ENCODE assay signal across 8 cellular contexts in genomic region chrX:47146121-47146935, GRCh38. TPM values are rescaled to one million over a fixed set of nuclear protein-coding genes. Genes with fewer than 3 reads are reported as not detected.
A peak's percentile ranks its signal among the peaks of the same experiment; 100 is the strongest.
DNase-seq lines count a peak whose midpoint lies in the region; ATAC-seq, FAIRE-seq and TF ChIP-seq lines count a peak whose summit lies in the region.

No MANE protein-coding gene starts in this region.

- no peaks in the 10 kb centered on the region for H3K27me3 ChIP-seq in HL-60 (ENCODE audit: insufficient read depth, poor library complexity, severe bottlenecking)
- H3K27me3 ChIP-seq in ascending aorta = no peaks in the 10 kb centered on the region
- H3K27me3 ChIP-seq in lower lobe of right lung (ENCODE audit: low read depth) = no peaks in the 10 kb centered on the region
- no peaks in the 10 kb centered on the region for H3K27me3 ChIP-seq in upper lobe of right lung

- no peak for TF ChIP-seq CTCF in AG04449 (IDR thresholded peaks at IDR 0.05; ENCODE audit: insufficient read depth, low read length, missing control alignments)
- TF ChIP-seq CTCF in HL-60 (IDR thresholded peaks at IDR 0.05; ENCODE audit: insufficient read depth, low read length) = no peak
- no peak for TF ChIP-seq CTCF in ascending aorta (IDR thresholded peaks at IDR 0.05)
- TF ChIP-seq CTCF in lower lobe of right lung (IDR thresholded peaks at IDR 0.05) = no peak
- no peak for TF ChIP-seq CTCF in upper lobe of right lung (IDR thresholded peaks at IDR 0.05)

- DNase-seq in AG04449 (ENCODE audit: low read depth, low spot score) (no peak), HL-60 (ENCODE audit: low read depth in 1 of 2, low spot score in 1 of 2) (no peak), ascending aorta (ENCODE audit: low spot score in 2 of 2) (no peak), lower lobe of right lung (no peak), upper lobe of right lung (no peak), RCC 7860 (ENCODE audit: low spot score) (no peak)
- DNase-seq in activated CD4-positive, CD25-positive, alpha-beta regulatory T cell (lab: John Stamatoyannopoulos, UW) = no peak

- ATAC-seq in lower lobe of right lung (no peak), upper lobe of right lung (no peak), HG02798 (IDR thresholded peaks at IDR 0.05; ENCODE audit: poor library complexity, unreplicated experiment) (no peak)

- H3K4me3 ChIP-seq in AG04449 (ENCODE audit: low read depth, low read length) = peak overlapping the region; percentile 80
- H3K4me3 ChIP-seq in HL-60 (replicated peaks; ENCODE audit: insufficient read depth, low read length) = peak overlapping the region; percentile 73
- peak overlapping the region; percentile 64 to 66 for H3K4me3 ChIP-seq in ascending aorta
- H3K4me3 ChIP-seq in lower lobe of right lung = peak overlapping the region; percentile 56
- H3K4me3 ChIP-seq in upper lobe of right lung = peak overlapping the region; percentile 59

- POLR2A ChIA-PET in AG04449 (lab: Yijun Ruan, JAX) = no interaction called here

- CTCF ChIA-PET in AG04449 (lab: Yijun Ruan, JAX) = no interaction called here

- H3K36me3 ChIP-seq in ascending aorta (no peaks in the 10 kb centered on the region), lower lobe of right lung (peaks cover 25% of the 10 kb centered on the region), upper lobe of right lung (peaks cover 6% of the 10 kb centered on the region)

- H3K4me1 ChIP-seq in ascending aorta = no peaks in the 10 kb centered on the region
- peaks cover 7% of the 10 kb centered on the region for H3K4me1 ChIP-seq in lower lobe of right lung
- peaks cover 7% of the 10 kb centered on the region for H3K4me1 ChIP-seq in upper lobe of right lung

- H3K27ac ChIP-seq in HL-60 (replicated peaks) = peak overlapping the region; percentile 24
- peak overlapping the region; percentile 44 to 59 for H3K27ac ChIP-seq in ascending aorta
- no peak overlapping the region for H3K27ac ChIP-seq in lower lobe of right lung
- H3K27ac ChIP-seq in upper lobe of right lung = peak overlapping the region; percentile 17

- H3K9me3 ChIP-seq in ascending aorta (no peaks in the 10 kb centered on the region), lower lobe of right lung (no peaks in the 10 kb centered on the region), upper lobe of right lung (no peaks in the 10 kb centered on the region)

- intact Hi-C loops in ascending aorta (cut with DNase I) = loop anchor here (10.0 kb wide), 1 partner anchor 218 kb away; no protein-coding TSS in a partner anchor
- intact Hi-C loops in lower lobe of right lung (cut with DNase I) = no loop called here
- intact Hi-C loops in upper lobe of right lung (cut with DNase I) = no loop called here

- no peak for FAIRE-seq in RCC 7860 (lab: Jason Lieb, UNC)

RNA-seq across cellular contexts. Expression of gene RBM10, which starts 1.3 kb away (rescaled TPM):
- 52.4 TPM for total RNA-seq in ascending aorta
- 32.1 TPM for total RNA-seq in lower lobe of right lung
- 31.9 TPM for total RNA-seq in upper lobe of right lung

RNA-seq across cellular contexts. Expression of gene NDUFB11, which starts 1.8 kb away (rescaled TPM):
- total RNA-seq in ascending aorta (122 TPM), lower lobe of right lung (57.1 TPM), upper lobe of right lung (57.4 TPM)

RNA-seq across cellular contexts. Expression of gene UBA1, which starts 47.3 kb away (rescaled TPM):
- total RNA-seq in ascending aorta = 162 TPM
- total RNA-seq in lower lobe of right lung = 152 TPM
- 161 TPM for total RNA-seq in upper lobe of right lung
